11 cellular contexts compared by ENCODE assay signal in the genomic region with DNA sequence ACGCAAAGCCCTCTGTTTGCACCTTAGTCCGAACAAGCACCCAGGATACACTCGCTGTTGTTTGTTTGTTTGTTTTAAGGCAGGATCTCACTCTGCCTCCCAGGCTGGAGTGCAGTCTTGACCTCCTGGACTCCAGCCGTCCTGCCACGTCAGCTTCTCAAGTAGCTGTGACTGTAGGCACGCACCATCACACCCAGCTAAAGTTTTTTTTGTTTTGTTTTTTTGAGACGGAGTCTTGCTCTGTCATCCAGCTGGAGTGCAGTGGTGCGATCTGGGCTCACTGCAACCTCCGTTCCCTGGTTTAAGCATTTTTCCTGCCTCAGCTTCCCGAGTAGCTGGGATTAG.
DNase-seq lines count a peak whose midpoint lies in the region; ATAC-seq, FAIRE-seq and TF ChIP-seq lines count a peak whose summit lies in the region.
"Had no signal": no experiment of that assay in that cellular context is flagged by ENCODE, and none has a peak within 500 bp of the region (broad histone marks: within the 10 kb centered on the region; RNA-seq: fewer than 3 reads in every experiment).

No MANE protein-coding gene starts in this region.

- TF ChIP-seq CTCF in A549 (IDR thresholded peaks at IDR 0.05), result no peak
- no peak for TF ChIP-seq CTCF in esophagus muscularis mucosa (IDR thresholded peaks at IDR 0.05)
- no peak for TF ChIP-seq CTCF in mucosa of descending colon (IDR thresholded peaks at IDR 0.05)
- TF ChIP-seq CTCF in CD4-positive, alpha-beta T cell (IDR thresholded peaks at IDR 0.05), result no peak

- no peak for TF ChIP-seq EP300 in A549 (IDR thresholded peaks at IDR 0.05)
- TF ChIP-seq EP300 in esophagus muscularis mucosa (IDR thresholded peaks at IDR 0.05), result no peak

- no peaks in the 10 kb centered on the region for H3K36me3 Mint-ChIP-seq in CD4-positive, alpha-beta T cell (ENCODE audit: low read depth)
- no peaks in the 10 kb centered on the region for H3K36me3 Mint-ChIP-seq in CD4-positive, alpha-beta memory T cell

- H3K4me3 ChIP-seq in A549 (0 out of 3 replicates have a peak overlapping the region, but pooled peaks have one; percentile 17), esophagus muscularis mucosa (no peak overlapping the region), mucosa of descending colon (no peak overlapping the region)
- H3K4me3 ChIP-seq in CD4-positive, alpha-beta memory T cell (ENCODE audit: low read length in 2 of 2), result no peak overlapping the region
- H3K4me3 ChIP-seq: BLaER1 treated with 17β-estradiol and CSF1 and Interleukin-3, amounts not matched to agents 10 nM and 100 nM had no signal

- peak overlapping the region; percentile 78 to 89 for H3K27ac ChIP-seq in A549
- H3K27ac ChIP-seq in esophagus muscularis mucosa (replicated peaks in 1 of 4), result peak overlapping the region; percentile 76 to 89 (median 86)
- no peak overlapping the region for H3K27ac ChIP-seq in CD4-positive, alpha-beta T cell (ENCODE audit: low read depth, low read length)
- no peak overlapping the region for H3K27ac ChIP-seq in CD4-positive, alpha-beta memory T cell (ENCODE audit: low read depth, low read length)

- POLR2A ChIA-PET in A549 (lab: Yijun Ruan, JAX), result interaction anchor here (1.0 kb wide), 1 partner anchor 77 kb away, joined by 6 read pairs; the partner anchor contains the start of gene CTBP2
- POLR2A ChIA-PET in CD4-positive, alpha-beta T cell (lab: Charles Lee), result no interaction called here
- POLR2A ChIA-PET in CD4-positive, alpha-beta memory T cell (lab: Charles Lee; ENCODE audit: partially characterized antibody), result no interaction called here

- H3K27me3 ChIP-seq in esophagus muscularis mucosa, result no peaks in the 10 kb centered on the region
- H3K27me3 ChIP-seq in CD4-positive, alpha-beta T cell (ENCODE audit: control insufficient read depth, insufficient read depth, low read length), result no peaks in the 10 kb centered on the region
- H3K27me3 ChIP-seq in CD4-positive, alpha-beta memory T cell (ENCODE audit: insufficient read depth, low read length), result no peaks in the 10 kb centered on the region
- H3K27me3 ChIP-seq: BLaER1 treated with 17β-estradiol and CSF1 and Interleukin-3, amounts not matched to agents 10 nM and 100 nM had no signal

- WGBS in A549 (ENCODE audit: missing lambda C conversion rate), result 52% methylated on average over 10 of the region's 10 CpGs
- 61% methylated on average over 10 of the region's 10 CpGs for WGBS in esophagus muscularis mucosa

- CTCF ChIA-PET in A549 (lab: Yijun Ruan, JAX), result interaction anchor here (0.7 to 3.5 kb wide), 9 partner anchors 10 to 71 kb away, joined by 3 to 16 read pairs (median 6); no protein-coding TSS in a partner anchor
- CTCF ChIA-PET in CD4-positive, alpha-beta T cell (lab: Charles Lee), result no interaction called here
- CTCF ChIA-PET in CD4-positive, alpha-beta memory T cell (lab: Charles Lee; ENCODE audit: partially characterized antibody), result no interaction called here

- H3K36me3 ChIP-seq in esophagus muscularis mucosa, result peaks cover 9 to 23% (median 17%) of the 10 kb centered on the region in 4 donors
- H3K36me3 ChIP-seq in mucosa of descending colon (ENCODE audit: low read depth), result no peaks in the 10 kb centered on the region
- no peaks in the 10 kb centered on the region for H3K36me3 ChIP-seq in CD4-positive, alpha-beta memory T cell (ENCODE audit: insufficient read depth, low read length)

- no peaks in the 10 kb centered on the region for H3K4me1 Mint-ChIP-seq in CD4-positive, alpha-beta T cell (ENCODE audit: low read depth)
- no peaks in the 10 kb centered on the region for H3K4me1 Mint-ChIP-seq in CD4-positive, alpha-beta memory T cell

- TF ChIP-seq RAD21 in A549 (conservative IDR thresholded peaks at IDR 0.05 in 1 of 2, IDR thresholded peaks at IDR 0.05 in 1 of 2), result no peak

- H3K4me3 Mint-ChIP-seq in CD4-positive, alpha-beta T cell, result no peak overlapping the region
- H3K4me3 Mint-ChIP-seq in CD4-positive, alpha-beta memory T cell, result no peak overlapping the region

- H3K9me3 ChIP-seq in A549 (no peaks in the 10 kb centered on the region), esophagus muscularis mucosa (no peaks in the 10 kb centered on the region), mucosa of descending colon (no peaks in the 10 kb centered on the region)
- no peaks in the 10 kb centered on the region for H3K9me3 ChIP-seq in CD4-positive, alpha-beta T cell (ENCODE audit: control insufficient read depth, low read length)
- no peaks in the 10 kb centered on the region for H3K9me3 ChIP-seq in CD4-positive, alpha-beta memory T cell (ENCODE audit: control insufficient read depth in 1 of 2, low read length in 2 of 2)
- H3K9me3 ChIP-seq: BLaER1 treated with 17β-estradiol and CSF1 and Interleukin-3, amounts not matched to agents 10 nM and 100 nM had no signal

- TF ChIP-seq POLR2A in A549 (IDR thresholded peaks at IDR 0.05; ENCODE audit: low read length) (no peak), esophagus muscularis mucosa (IDR thresholded peaks at IDR 0.05; ENCODE audit: low read depth) (no peak)

- peak overlapping the region; percentile 78 for H3K4me2 ChIP-seq in A549
- H3K4me2 ChIP-seq: BLaER1 treated with 17β-estradiol and CSF1 and Interleukin-3, amounts not matched to agents 10 nM and 100 nM had no signal

- DNase-seq in A549 (ENCODE audit: low read depth in 1 of 2, low spot score in 1 of 2), result peak; percentile 18 to 77
- DNase-seq in LHCN-M2 (ENCODE audit: low read depth), result peak; percentile 43
- no peak for DNase-seq in esophagus muscularis mucosa (ENCODE audit: extremely low spot score)
- peak in 1 of 3 donors; percentile 41 for DNase-seq in mucosa of descending colon
- no peak for DNase-seq in CD4-positive, alpha-beta T cell
- DNase-seq in CD4-positive, alpha-beta memory T cell, result no peak
- DNase-seq: NCI-H146 had no signal

- ATAC-seq in A549 (peak in 1 of 2 experiments; percentile 53; a peak in 3 of 6 replicates), mucosa of descending colon (peak; percentile 28), GM18907 (IDR thresholded peaks at IDR 0.05; ENCODE audit: unreplicated experiment) (no peak), GM19455 (IDR thresholded peaks at IDR 0.05; ENCODE audit: unreplicated experiment) (no peak)
- no peak for ATAC-seq in CD4-positive, alpha-beta T cell (ENCODE audit: poor library complexity)

- no peaks in the 10 kb centered on the region for H3K9me3 Mint-ChIP-seq in CD4-positive, alpha-beta T cell
- peaks cover 0 to 2% (median 0%) of the 10 kb centered on the region in 8 donors for H3K9me3 Mint-ChIP-seq in CD4-positive, alpha-beta memory T cell

- peaks cover 55% of the 10 kb centered on the region for H3K4me1 ChIP-seq in A549
- peaks cover 53 to 68% (median 58%) of the 10 kb centered on the region in 4 donors for H3K4me1 ChIP-seq in esophagus muscularis mucosa
- H3K4me1 ChIP-seq in mucosa of descending colon (ENCODE audit: low read depth), result no peaks in the 10 kb centered on the region
- no peaks in the 10 kb centered on the region for H3K4me1 ChIP-seq in CD4-positive, alpha-beta memory T cell (ENCODE audit: insufficient read depth, low read length)

- H3K27ac Mint-ChIP-seq in CD4-positive, alpha-beta T cell, result no peak overlapping the region
- H3K27ac Mint-ChIP-seq in CD4-positive, alpha-beta memory T cell, result no peak overlapping the region

- FAIRE-seq in A549 (lab: Jason Lieb, UNC), result no peak

- H3K27me3 Mint-ChIP-seq in CD4-positive, alpha-beta T cell, result no peaks in the 10 kb centered on the region
- peaks cover 3% of the 10 kb centered on the region in 2 donors for H3K27me3 Mint-ChIP-seq in CD4-positive, alpha-beta memory T cell
- H3K27me3 Mint-ChIP-seq: progenitor cell of endocrine pancreas had no signal

- intact Hi-C loops in esophagus muscularis mucosa (cut with DNase I), result no loop called here
- intact Hi-C loops in mucosa of descending colon (cut with DNase I, micrococcal nuclease), result no loop called here
- intact Hi-C loops in CD4-positive, alpha-beta T cell (cut with DNase I, micrococcal nuclease), result no loop called here
- intact Hi-C loops in CD4-positive, alpha-beta memory T cell (cut with micrococcal nuclease), result no loop called here

TF ChIP-seq in A549, 52 proteins besides CTCF, POLR2A, EP300 and RAD21:
- TF ChIP-seq FOSL2 (IDR thresholded peaks at IDR 0.05) (no peak), FOSL2 (CRISPR knock-in tag; IDR thresholded peaks at IDR 0.05) (peak; percentile 48), FOXS1 (CRISPR knock-in tag; IDR thresholded peaks at IDR 0.05) (no peak), HOXB5 (CRISPR knock-in tag; IDR thresholded peaks at IDR 0.05) (no peak)

Comparison
In these comparisons a context has a peak if more than half of its experiments do, and no peak if none do; other contexts are left out.
1. DNase-seq: peak in A549 (2 of 2) and LHCN-M2 (single experiment); none in esophagus muscularis mucosa (single experiment), CD4-positive, alpha-beta T cell (0 of 10) and CD4-positive, alpha-beta memory T cell (0 of 5).
2. H3K27ac ChIP-seq: peak in A549 (2 of 2) and esophagus muscularis mucosa (4 of 4); none in CD4-positive, alpha-beta T cell (single experiment) and CD4-positive, alpha-beta memory T cell (single experiment).